ENCODE assay signal across 10 cellular contexts in the genomic region with DNA sequence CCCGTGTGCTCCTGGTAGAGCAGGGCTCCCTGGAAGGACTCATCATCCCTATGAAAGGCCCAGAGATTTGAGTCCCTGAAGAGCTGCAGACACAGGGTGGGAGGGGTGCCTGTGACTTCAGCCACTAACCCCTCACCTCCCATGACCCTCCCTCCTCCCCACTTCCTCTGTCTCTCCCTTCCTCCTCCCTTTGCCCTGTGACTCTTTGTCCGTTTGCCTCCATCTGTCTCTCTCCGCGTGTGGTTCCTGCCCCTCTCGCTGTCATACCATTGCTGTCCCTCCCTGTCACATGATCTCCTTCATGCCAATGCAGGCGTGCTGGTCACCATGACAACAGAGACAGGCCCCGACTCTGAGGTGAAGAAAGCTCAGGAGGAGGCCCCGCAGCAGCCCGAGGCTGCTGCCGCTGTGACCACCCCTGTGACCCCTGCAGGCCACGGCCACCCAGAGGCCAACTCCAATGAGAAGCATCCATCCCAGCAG. TPM values are rescaled to one million over a fixed set of nuclear protein-coding genes. Genes with fewer than 3 reads are reported as not detected.
DNase-seq lines count a peak whose midpoint lies in the region; ATAC-seq and TF ChIP-seq lines count a peak whose summit lies in the region.
"Had no signal": no experiment of that assay in that cellular context is flagged by ENCODE, and none has a peak within 500 bp of the region (broad histone marks: within the 10 kb centered on the region; RNA-seq: fewer than 3 reads in every experiment).

No MANE protein-coding gene starts in this region.

- no peak overlapping the region for H3K27ac ChIP-seq in trophoblast cell (ENCODE audit: low read depth, low read length)
- H3K27ac ChIP-seq in GM23248, result no peak overlapping the region
- H3K27ac ChIP-seq in esophagus muscularis mucosa (replicated peaks in 1 of 4), result no peak overlapping the region
- H3K27ac ChIP-seq: A549 had no signal

- ATAC-seq in HG03159 (IDR thresholded peaks at IDR 0.05; ENCODE audit: unreplicated experiment), result no peak
- ATAC-seq: A549 had no signal

- no peak overlapping the region for H4K12ac ChIP-seq in trophoblast cell (ENCODE audit: low read depth, low read length)

- in situ Hi-C loops in GM23248 (cut with MboI), result no loop called here

- H3K79me1 ChIP-seq in trophoblast cell (ENCODE audit: low read length), result no peaks in the 10 kb centered on the region

- H3K79me2 ChIP-seq in trophoblast cell (ENCODE audit: control insufficient read depth, insufficient read depth, low read length, poor library complexity), result no peaks in the 10 kb centered on the region
- no peaks in the 10 kb centered on the region for H3K79me2 ChIP-seq in GM23248 (ENCODE audit: insufficient read depth)

- TF ChIP-seq CTCF in fibroblast of pulmonary artery (IDR thresholded peaks at IDR 0.05; ENCODE audit: low read length, missing control alignments) (no peak), esophagus muscularis mucosa (IDR thresholded peaks at IDR 0.05) (no peak)

- H2BK12ac ChIP-seq in trophoblast cell (ENCODE audit: low read length), result no peak overlapping the region

- no peak for TF ChIP-seq POLR2A in esophagus muscularis mucosa (IDR thresholded peaks at IDR 0.05; ENCODE audit: low read depth)

- no peaks in the 10 kb centered on the region for H3K9me3 ChIP-seq in trophoblast cell (ENCODE audit: insufficient read depth, low read depth, low read length)
- H3K9me3 ChIP-seq in GM23248 (ENCODE audit: low read depth), result no peaks in the 10 kb centered on the region
- H3K9me3 ChIP-seq in esophagus muscularis mucosa, result no peaks in the 10 kb centered on the region
- H3K9me3 ChIP-seq: A549 had no signal

- no peak overlapping the region for H3K4ac ChIP-seq in trophoblast cell (ENCODE audit: low read depth, low read length)

- H2AK5ac ChIP-seq in trophoblast cell (ENCODE audit: low read length), result no peak overlapping the region

- no peak overlapping the region for H2AFZ ChIP-seq in trophoblast cell (ENCODE audit: insufficient read depth, low read length, poor library complexity)
- H2AFZ ChIP-seq in GM23248, result no peak overlapping the region

- H3K9ac ChIP-seq in trophoblast cell (ENCODE audit: low read length) (no peak overlapping the region), GM23248 (no peak overlapping the region)

- no peak overlapping the region for H3K23ac ChIP-seq in trophoblast cell (ENCODE audit: low read length)

- H3K27me3 ChIP-seq in trophoblast cell (ENCODE audit: insufficient read depth, low read length), result no peaks in the 10 kb centered on the region
- H3K27me3 ChIP-seq in GM23248 (replicated peaks; ENCODE audit: insufficient read depth), result no peaks in the 10 kb centered on the region
- H3K27me3 ChIP-seq in esophagus muscularis mucosa, result no peaks in the 10 kb centered on the region

- no peaks in the 10 kb centered on the region for H3K36me3 ChIP-seq in trophoblast cell (ENCODE audit: control insufficient read depth in 1 of 2, insufficient read depth in 2 of 2, low read length in 2 of 2)
- no peaks in the 10 kb centered on the region for H3K36me3 ChIP-seq in GM23248 (ENCODE audit: low read depth)
- H3K36me3 ChIP-seq in esophagus muscularis mucosa, result peaks cover 0 to 37% (median 20%) of the 10 kb centered on the region in 4 donors

- WGBS in trophoblast cell (ENCODE audit: extremely low coverage, insufficient coverage, insufficient read length), result no CpG with 5 or more reads among the region's 11 CpGs
- 65 to 67% methylated on average over 11 of the region's 11 CpGs for WGBS in GM23248 (ENCODE audit: low coverage in 1 of 2, low lambda C conversion rate in 2 of 2, missing lambda C conversion rate in 2 of 2), 2 experiments
- WGBS in esophagus muscularis mucosa, result 58% methylated on average over 11 of the region's 11 CpGs

- H4K20me1 ChIP-seq in GM23248 (ENCODE audit: insufficient read depth), result no peaks in the 10 kb centered on the region

- H3K9me2 ChIP-seq in GM23248 (ENCODE audit: insufficient read depth), result no peaks in the 10 kb centered on the region

- DNase-seq in NCI-H510A (lab: John Stamatoyannopoulos, UW) (peak; percentile 15), NCI-H510A treated with DMSO at 0.1 percent for 48 hours (lab: John Stamatoyannopoulos, UW) (no peak), NOMO-1 treated with DMSO at 0.1 percent for 48 hours (lab: John Stamatoyannopoulos, UW; ENCODE audit: unreplicated experiment) (peak; percentile 59), fibroblast of pulmonary artery (ENCODE audit: low read depth) (peak; percentile 14), trophoblast cell (peak; percentile 21 to 36), GM23248 (no peak), esophagus muscularis mucosa (ENCODE audit: extremely low spot score) (no peak)
- DNase-seq: activated CD8-positive, alpha-beta memory T cell treated with anti-CD3 and anti-CD28 coated beads for 24 hours had no signal

- no peak overlapping the region for H2BK5ac ChIP-seq in trophoblast cell (ENCODE audit: low read depth, low read length, poor library complexity)

- TF ChIP-seq EP300 in esophagus muscularis mucosa (IDR thresholded peaks at IDR 0.05), result no peak

- H4K8ac ChIP-seq in trophoblast cell (ENCODE audit: low read depth, low read length), result no peak overlapping the region

- H3K4me3 ChIP-seq in fibroblast of pulmonary artery (replicated peaks; ENCODE audit: low read depth, low read length) (no peak overlapping the region), trophoblast cell (ENCODE audit: low read depth, low read length) (no peak overlapping the region), GM23248 (no peak overlapping the region), esophagus muscularis mucosa (no peak overlapping the region)
- H3K4me3 ChIP-seq: A549 had no signal

- H3K18ac ChIP-seq in trophoblast cell (ENCODE audit: low read length), result no peak overlapping the region

- peak overlapping the region; percentile 27 for H3K4me2 ChIP-seq in trophoblast cell (ENCODE audit: low read length)
- H3K4me2 ChIP-seq in GM23248 (ENCODE audit: unreplicated experiment), result no peak overlapping the region
- H3K4me2 ChIP-seq: A549 had no signal

- H2BK120ac ChIP-seq in trophoblast cell (ENCODE audit: insufficient read depth, low read length, poor library complexity), result no peak overlapping the region

- intact Hi-C loops in esophagus muscularis mucosa (cut with DNase I), result no loop called here

- H3K14ac ChIP-seq in trophoblast cell (ENCODE audit: low read length), result no peak overlapping the region

- no peak overlapping the region for H4K91ac ChIP-seq in trophoblast cell (ENCODE audit: low read depth, low read length)

- no peaks in the 10 kb centered on the region for H3F3A ChIP-seq in GM23248 (ENCODE audit: insufficient read depth)

- H3K4me1 ChIP-seq in trophoblast cell (ENCODE audit: control insufficient read depth in 1 of 2, insufficient read depth in 2 of 2, low read length in 2 of 2) (peaks cover 6 to 7% of the 10 kb centered on the region in 2 experiments), GM23248 (ENCODE audit: insufficient read depth) (no peaks in the 10 kb centered on the region), esophagus muscularis mucosa (peaks cover 0 to 21% (median 7%) of the 10 kb centered on the region in 4 donors)

RNA-seq across cellular contexts. Expression of a gene that starts 19.0 kb away (rescaled TPM):
- polyA plus RNA-seq in trophoblast cell (2013), result 13.2 and 13.5 TPM in 2 replicates
- total RNA-seq in GM23248 (2014; rRNA removed; shearing (Covaris generic)), result 16.2 and 19.2 TPM in 2 replicates
- 15.4 and 17.0 TPM in 2 replicates for polyA plus RNA-seq in GM23248 (2016; fragmentation: Nextera tagmentation; extraction: Ambion mirVana)
- total RNA-seq in esophagus muscularis mucosa, result 10 to 100 TPM; 27.7 to 53.8 (median 34.4) TPM

Comparison
In these comparisons a context has a peak if more than half of its experiments do, and no peak if none do; other contexts are left out.
1. DNase-seq: peak in NCI-H510A (single experiment), NOMO-1 treated with DMSO at 0.1 percent for 48 hours (single experiment), fibroblast of pulmonary artery (single experiment) and trophoblast cell (2 of 2); none in NCI-H510A treated with DMSO at 0.1 percent for 48 hours (single experiment), GM23248 (single experiment) and esophagus muscularis mucosa (single experiment).